Comparison of ENCODE assay signal across 20 cellular contexts in the genomic region with DNA sequence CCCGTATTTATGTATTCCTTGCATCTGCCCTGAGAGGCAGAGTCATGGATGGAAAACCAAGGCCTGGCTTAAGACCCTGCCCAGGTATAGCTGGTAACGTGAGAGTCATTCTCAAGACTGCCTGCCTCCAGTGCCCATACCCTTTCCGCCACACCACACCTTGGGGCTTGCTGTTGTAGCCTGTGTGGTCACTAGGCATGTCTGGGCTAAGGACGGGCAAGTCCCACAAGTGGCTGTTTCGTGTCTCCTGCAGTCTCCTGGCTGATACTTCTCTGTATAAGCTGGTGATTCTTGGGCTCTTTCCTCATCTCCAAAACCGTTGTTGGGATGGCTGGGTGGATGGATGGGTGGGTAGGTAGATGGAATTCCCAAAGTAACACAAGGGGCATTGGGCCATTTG.
DNase-seq lines count a peak whose midpoint lies in the region; ATAC-seq, FAIRE-seq and TF ChIP-seq lines count a peak whose summit lies in the region.
"Had no signal": no experiment of that assay in that cellular context is flagged by ENCODE, and none has a peak within 500 bp of the region (broad histone marks: within the 10 kb centered on the region; RNA-seq: fewer than 3 reads in every experiment).

No MANE protein-coding gene starts in this region.

- dilution Hi-C loops in keratinocyte (cut with MboI; ENCODE audit: extremely low pct_ligation_motif_present, low sequenced_read_pairs), result no loop called here

- peak; percentile 20 for DNase-seq in Right ventricle myocardium inferior (ENCODE audit: missing footprints)
- DNase-seq in right atrium auricular region (ENCODE audit: low spot score), result no peak
- DNase-seq in epithelial cell of esophagus (ENCODE audit: low read depth), result peak; percentile 88
- no peak for DNase-seq in keratinocyte (ENCODE audit: low read depth, low spot score)
- no peak for DNase-seq in NCI-H226
- DNase-seq in stimulated activated CD4-positive, alpha-beta T cell treated with anti-CD3 and anti-CD28 coated beads, Interleukin-4, amount 100 ng/mL, for 1 hour, result no peak
- DNase-seq: 8988T; CD8-positive, alpha-beta T cell; COR-L47; DMS 273 treated with DMSO at 0.1 percent for 48 hours; DMS53; DND-41; EL; IMR-90 had no signal

- H4K20me1 ChIP-seq in keratinocyte (ENCODE audit: control insufficient read depth, extremely low read depth, insufficient read depth, low read length), result no peaks in the 10 kb centered on the region
- H4K20me1 ChIP-seq: BLaER1 had no signal

- no peaks in the 10 kb centered on the region for H3K9me1 ChIP-seq in keratinocyte (ENCODE audit: control insufficient read depth, extremely low read depth, insufficient read depth, low read length)

- H3K27me3 ChIP-seq in right atrium auricular region (no peaks in the 10 kb centered on the region), keratinocyte (ENCODE audit: control insufficient read depth, extremely low read depth, insufficient read depth, low read length) (no peaks in the 10 kb centered on the region)
- H3K27me3 ChIP-seq: BLaER1 had no signal

- intact Hi-C loops in Right ventricle myocardium inferior (cut with DNase I), result no loop called here

- no peaks in the 10 kb centered on the region for H3K9me3 ChIP-seq in right atrium auricular region
- no peaks in the 10 kb centered on the region for H3K9me3 ChIP-seq in keratinocyte (ENCODE audit: control insufficient read depth, low read depth, low read length)
- H3K9me3 ChIP-seq: BLaER1, HAP-1 had no signal

- no peak overlapping the region for H3K4me2 ChIP-seq in keratinocyte (ENCODE audit: control insufficient read depth, extremely low read depth, insufficient read depth, low read depth, low read length)
- H3K4me2 ChIP-seq: BLaER1 had no signal

- ATAC-seq in Right ventricle myocardium inferior (no peak), HG03521 (IDR thresholded peaks at IDR 0.05; ENCODE audit: unreplicated experiment) (no peak)
- ATAC-seq: CD8-positive, alpha-beta T cell; GM12878 had no signal

- peak; percentile 63 for FAIRE-seq in keratinocyte (lab: Jason Lieb, UNC)
- FAIRE-seq: GM12878, HTR-8/SVneo had no signal

- no peak overlapping the region for H3K9ac ChIP-seq in keratinocyte (ENCODE audit: control insufficient read depth, extremely low read depth, insufficient read depth, low read length)
- H3K9ac ChIP-seq: BLaER1 had no signal

- H3K27ac ChIP-seq in right atrium auricular region (no peak overlapping the region), keratinocyte (ENCODE audit: control insufficient read depth, insufficient read depth, low read length) (no peak overlapping the region)
- H3K27ac ChIP-seq: BLaER1, HL-60 had no signal

- H3K79me2 ChIP-seq in keratinocyte (ENCODE audit: control insufficient read depth, insufficient read depth, low read length), result no peaks in the 10 kb centered on the region

- H2AFZ ChIP-seq in keratinocyte (ENCODE audit: control insufficient read depth, low read length), result no peak overlapping the region

- TF ChIP-seq CTCF in right atrium auricular region (IDR thresholded peaks at IDR 0.05) (no peak), epithelial cell of esophagus (IDR thresholded peaks at IDR 0.05; ENCODE audit: insufficient read depth, low read depth, low read length, missing control alignments) (no peak), keratinocyte (optimal IDR thresholded peaks at IDR 0.05 in 1 of 3, IDR thresholded peaks at IDR 0.05 in 1 of 3, conservative IDR thresholded peaks at IDR 0.05 in 1 of 3; ENCODE audit: extremely low read depth in 1 of 3, insufficient read depth in 2 of 3, low read length in 3 of 3) (no peak)

- H3K36me3 ChIP-seq in right atrium auricular region (no peaks in the 10 kb centered on the region), keratinocyte (ENCODE audit: control insufficient read depth in 2 of 2, extremely low read depth in 1 of 2, insufficient read depth in 2 of 2, low read length in 2 of 2) (no peaks in the 10 kb centered on the region)
- H3K36me3 ChIP-seq: BLaER1, HAP-1 had no signal

- H3K4me1 ChIP-seq in right atrium auricular region (no peaks in the 10 kb centered on the region), keratinocyte (ENCODE audit: control insufficient read depth, extremely low read depth, insufficient read depth, low read length) (peaks cover 20% of the 10 kb centered on the region)
- H3K4me1 ChIP-seq: HAP-1 had no signal

- H3K4me3 ChIP-seq in right atrium auricular region (no peak overlapping the region), epithelial cell of esophagus (ENCODE audit: low read length) (no peak overlapping the region), keratinocyte (ENCODE audit: control insufficient read depth in 2 of 3, extremely low read depth in 1 of 3, insufficient read depth in 2 of 3, low read depth in 1 of 3, low read length in 3 of 3) (no peak overlapping the region)
- H3K4me3 ChIP-seq: BLaER1, GM12878, HAP-1 had no signal

Comparison
In these comparisons a context has a peak if more than half of its experiments do, and no peak if none do; other contexts are left out.
1. DNase-seq: peak in Right ventricle myocardium inferior (single experiment) and epithelial cell of esophagus (single experiment); none in right atrium auricular region (single experiment), keratinocyte (single experiment), NCI-H226 (single experiment) and stimulated activated CD4-positive, alpha-beta T cell treated with anti-CD3 and anti-CD28 coated beads, Interleukin-4, amount 100 ng/mL, for 1 hour (single experiment).